1 cellular context compared by ENCODE assay signal in the genomic region with DNA sequence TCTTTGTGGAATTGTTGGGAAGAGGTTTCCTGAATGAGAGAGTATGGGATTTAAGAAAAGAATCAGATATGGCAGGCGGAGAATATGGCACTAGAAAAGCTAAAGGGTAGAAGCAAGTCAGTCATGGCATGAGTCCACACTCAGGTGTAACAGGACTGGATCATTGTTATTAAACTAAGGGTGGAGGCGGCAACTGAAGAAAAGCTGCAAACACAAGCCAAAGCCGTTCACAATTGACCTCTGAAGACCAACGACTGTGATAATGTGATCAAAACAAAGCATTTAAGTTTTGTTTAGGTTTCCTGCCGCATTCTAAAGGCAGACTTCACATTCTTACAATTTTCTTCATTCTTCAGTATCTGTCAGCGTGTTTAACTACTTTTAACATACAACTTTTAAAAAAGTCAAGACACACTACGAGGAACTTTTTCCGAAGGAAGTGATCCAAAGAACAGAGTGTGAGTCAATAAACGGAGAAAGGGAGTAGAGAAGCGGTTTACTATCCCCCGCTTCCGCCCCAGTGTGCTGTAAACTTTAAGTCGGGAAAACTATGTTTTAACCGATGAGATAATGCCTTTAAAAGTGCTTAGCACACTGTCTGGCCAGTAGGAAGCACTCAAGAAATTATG.
TF ChIP-seq lines count a peak whose summit lies in the region.

No MANE protein-coding gene starts in this region.

TF ChIP-seq in HepG2, 621 proteins besides CTCF, POLR2A, EP300 and RAD21 (continued from another document):
- TF ChIP-seq, protein P1, sequence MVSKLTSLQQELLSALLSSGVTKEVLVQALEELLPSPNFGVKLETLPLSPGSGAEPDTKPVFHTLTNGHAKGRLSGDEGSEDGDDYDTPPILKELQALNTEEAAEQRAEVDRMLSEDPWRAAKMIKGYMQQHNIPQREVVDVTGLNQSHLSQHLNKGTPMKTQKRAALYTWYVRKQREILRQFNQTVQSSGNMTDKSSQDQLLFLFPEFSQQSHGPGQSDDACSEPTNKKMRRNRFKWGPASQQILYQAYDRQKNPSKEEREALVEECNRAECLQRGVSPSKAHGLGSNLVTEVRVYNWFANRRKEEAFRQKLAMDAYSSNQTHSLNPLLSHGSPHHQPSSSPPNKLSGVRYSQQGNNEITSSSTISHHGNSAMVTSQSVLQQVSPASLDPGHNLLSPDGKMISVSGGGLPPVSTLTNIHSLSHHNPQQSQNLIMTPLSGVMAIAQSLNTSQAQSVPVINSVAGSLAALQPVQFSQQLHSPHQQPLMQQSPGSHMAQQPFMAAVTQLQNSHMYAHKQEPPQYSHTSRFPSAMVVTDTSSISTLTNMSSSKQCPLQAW (CRISPR knock-in tag; IDR thresholded peaks at IDR 0.05) = peak; percentile 15; the same call in 1 of the 2 replicates
- TF ChIP-seq ZNF446 (CRISPR knock-in tag; IDR thresholded peaks at IDR 0.05) = no peak
- TF ChIP-seq, protein P2, sequence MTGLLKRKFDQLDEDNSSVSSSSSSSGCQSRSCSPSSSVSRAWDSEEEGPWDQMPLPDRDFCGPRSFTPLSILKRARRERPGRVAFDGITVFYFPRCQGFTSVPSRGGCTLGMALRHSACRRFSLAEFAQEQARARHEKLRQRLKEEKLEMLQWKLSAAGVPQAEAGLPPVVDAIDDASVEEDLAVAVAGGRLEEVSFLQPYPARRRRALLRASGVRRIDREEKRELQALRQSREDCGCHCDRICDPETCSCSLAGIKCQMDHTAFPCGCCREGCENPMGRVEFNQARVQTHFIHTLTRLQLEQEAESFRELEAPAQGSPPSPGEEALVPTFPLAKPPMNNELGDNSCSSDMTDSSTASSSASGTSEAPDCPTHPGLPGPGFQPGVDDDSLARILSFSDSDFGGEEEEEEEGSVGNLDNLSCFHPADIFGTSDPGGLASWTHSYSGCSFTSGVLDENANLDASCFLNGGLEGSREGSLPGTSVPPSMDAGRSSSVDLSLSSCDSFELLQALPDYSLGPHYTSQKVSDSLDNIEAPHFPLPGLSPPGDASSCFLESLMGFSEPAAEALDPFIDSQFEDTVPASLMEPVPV (CRISPR knock-in tag; IDR thresholded peaks at IDR 0.05) = 0 out of 2 replicates have a peak, but pooled peaks have one; percentile 6
- TF ChIP-seq SPEN (CRISPR knock-in tag; IDR thresholded peaks at IDR 0.05; ENCODE audit: low read depth) = peak; percentile 13; the same call in 1 of the 2 replicates
